In genomic region chr9:134551176-134551575, GRCh38 we compare ENCODE assay signal across 12 cellular contexts.
"Had no signal": no experiment of that assay in that cellular context is flagged by ENCODE, and none has a peak within 500 bp of the region (broad histone marks: within the 10 kb centered on the region; RNA-seq: fewer than 3 reads in every experiment).

No MANE protein-coding gene starts in this region.

- H3K36me3 ChIP-seq: esophagus squamous epithelium, tibial artery had no signal

- DNase-seq: activated CD4-positive, alpha-beta T cell treated with anti-CD3 and anti-CD28 coated beads for 1 hour; activated CD4-positive, alpha-beta T cell treated with anti-CD3 and anti-CD28 coated beads, Interleukin-2, amount 50 U/mL, for 48 hours; activated CD8-positive, alpha-beta memory T cell treated with anti-CD3 and anti-CD28 coated beads, Interleukin-2, amount 10 ng/mL, durations not matched to agents 7 days and 5 days; activated gamma-delta T cell treated with Interleukin-2 at 50 U/mL for 16 hours; activated naive CD8-positive, alpha-beta T cell treated with anti-CD3 and anti-CD28 coated beads, Interleukin-2, amount 10 ng/mL, durations not matched to agents 7 days and 5 days; activated T-cell treated with anti-CD3 and anti-CD28 coated beads, Interleukin-2, amount 50 U/mL, for 24 hours; esophagus squamous epithelium; midbrain had no signal

- ATAC-seq: activated CD8-positive, alpha-beta memory T cell treated with anti-CD3 and anti-CD28 coated beads, Interleukin-2, amount 10 ng/mL, durations not matched to agents 7 days and 5 days; left lobe of liver; naive thymus-derived CD8-positive, alpha-beta T cell had no signal

- H3K4me3 ChIP-seq: esophagus squamous epithelium, tibial artery had no signal

- H3K27me3 ChIP-seq: tibial artery had no signal

- H3K9me3 ChIP-seq: esophagus squamous epithelium, tibial artery had no signal

- H3K27ac ChIP-seq: esophagus squamous epithelium, foreskin keratinocyte had no signal
